15 cellular contexts compared by ENCODE assay signal in the genomic region with DNA sequence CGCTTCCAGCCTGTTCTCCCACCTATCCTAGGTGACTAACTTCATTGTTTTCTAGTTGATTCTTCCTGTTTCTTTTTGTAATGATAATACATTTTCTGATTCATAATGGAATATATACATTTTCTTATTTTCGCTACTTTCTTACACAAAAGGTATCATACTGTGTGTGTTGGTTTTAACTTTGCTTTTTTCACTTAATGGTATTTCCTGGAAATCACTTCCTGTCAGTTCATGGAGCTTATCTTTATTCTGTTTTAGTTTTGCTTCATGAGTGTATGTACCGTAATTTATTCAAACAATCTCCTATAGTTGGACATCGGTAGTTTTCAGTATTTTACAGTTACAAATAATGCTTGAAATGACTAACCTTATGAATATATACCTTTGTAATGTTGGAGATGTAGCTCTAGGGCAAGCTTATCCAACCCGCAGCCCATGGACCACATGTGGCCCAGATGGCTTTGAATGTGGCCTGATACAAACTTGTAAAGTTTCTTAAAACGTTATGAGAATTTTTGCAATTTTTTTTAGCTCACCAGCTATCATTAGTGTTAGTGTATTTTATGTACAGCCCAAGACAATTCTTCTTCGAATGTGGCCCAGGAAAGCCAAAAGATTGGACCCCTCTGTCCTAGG. TPM values are rescaled to one million over a fixed set of nuclear protein-coding genes. Genes with fewer than 3 reads are reported as not detected.
DNase-seq lines count a peak whose midpoint lies in the region; ATAC-seq and TF ChIP-seq lines count a peak whose summit lies in the region.
"Had no signal": no experiment of that assay in that cellular context is flagged by ENCODE, and none has a peak within 500 bp of the region (broad histone marks: within the 10 kb centered on the region; RNA-seq: fewer than 3 reads in every experiment).

No MANE protein-coding gene starts in this region.

- CTCF ChIA-PET in activated CD4-positive, alpha-beta T cell treated with anti-CD3 and anti-CD28 coated beads for 36 hours (lab: Charles Lee) = interaction anchor here (0.6 to 5.4 kb wide), 6 partner anchors 7 to 174 kb away, joined by 3 to 28 read pairs (median 4); a partner anchor contains a TSS
- CTCF ChIA-PET in activated CD8-positive, alpha-beta T cell treated with anti-CD3 and anti-CD28 coated beads for 36 hours (lab: Charles Lee) = interaction anchor here (1.0 to 1.9 kb wide), 3 partner anchors 10 to 338 kb away, joined by 4 to 5 read pairs (median 4); no protein-coding TSS in a partner anchor

- no peak for DNase-seq in activated CD4-positive, alpha-beta T cell treated with anti-CD3 and anti-CD28 coated beads for 36 hours
- no peak for DNase-seq in activated CD4-positive, alpha-beta T cell treated with anti-CD3 and anti-CD28 coated beads, Interleukin-2, amount 50 U/mL, for 48 hours
- DNase-seq in natural killer cell treated with Interleukin-12 subunit alpha and Interleukin-12 subunit beta and Interleukin-15 and Interleukin-18, amount 100 ng/mL, for 72 hours (ENCODE audit: low spot score) = no peak
- DNase-seq in natural killer cell (no peak), DMS153 treated with DMSO at 0.1 percent for 48 hours (lab: John Stamatoyannopoulos, UW; ENCODE audit: unreplicated experiment) (no peak)
- DNase-seq in activated CD8-positive, alpha-beta T cell treated with anti-CD3 and anti-CD28 coated beads for 36 hours = no peak
- DNase-seq: DMS153, Karpas-422, NCI-H1417, NCI-H1930, NCI-H510A treated with DMSO at 0.1 percent for 48 hours, SHP77 treated with DMSO at 0.1 percent for 48 hours had no signal

- peaks cover 14% of the 10 kb centered on the region for H3K4me1 Mint-ChIP-seq in activated CD4-positive, alpha-beta T cell treated with anti-CD3 and anti-CD28 coated beads for 36 hours
- peaks cover 3 to 12% of the 10 kb centered on the region in 2 donors for H3K4me1 Mint-ChIP-seq in natural killer cell treated with Interleukin-12 subunit alpha and Interleukin-12 subunit beta and Interleukin-15 and Interleukin-18, amount 100 ng/mL, for 72 hours (ENCODE audit: low read depth in 2 of 2)
- H3K4me1 Mint-ChIP-seq in natural killer cell = peaks cover 0 to 12% of the 10 kb centered on the region in 2 donors
- H3K4me1 Mint-ChIP-seq in activated CD8-positive, alpha-beta T cell treated with anti-CD3 and anti-CD28 coated beads for 36 hours (ENCODE audit: low read depth) = peaks cover 14% of the 10 kb centered on the region

- peaks cover 52% of the 10 kb centered on the region for H3K36me3 Mint-ChIP-seq in activated CD4-positive, alpha-beta T cell treated with anti-CD3 and anti-CD28 coated beads for 36 hours (ENCODE audit: low read depth)
- peaks cover 6% of the 10 kb centered on the region for H3K36me3 Mint-ChIP-seq in natural killer cell treated with Interleukin-12 subunit alpha and Interleukin-12 subunit beta and Interleukin-15 and Interleukin-18, amount 100 ng/mL, for 72 hours
- H3K36me3 Mint-ChIP-seq in natural killer cell = peaks cover 25% of the 10 kb centered on the region
- H3K36me3 Mint-ChIP-seq in activated CD8-positive, alpha-beta T cell treated with anti-CD3 and anti-CD28 coated beads for 36 hours (ENCODE audit: low read depth) = peaks cover 49% of the 10 kb centered on the region

- POLR2A ChIA-PET in activated CD4-positive, alpha-beta T cell treated with anti-CD3 and anti-CD28 coated beads for 36 hours (lab: Charles Lee) = no interaction called here
- POLR2A ChIA-PET in activated CD8-positive, alpha-beta T cell treated with anti-CD3 and anti-CD28 coated beads for 36 hours (lab: Charles Lee) = no interaction called here

- peak; percentile 53 for ATAC-seq in activated CD4-positive, alpha-beta T cell treated with anti-CD3 and anti-CD28 coated beads for 36 hours
- no peak for ATAC-seq in natural killer cell treated with Interleukin-12 subunit alpha and Interleukin-12 subunit beta and Interleukin-15 and Interleukin-18, amount 100 ng/mL, for 72 hours
- ATAC-seq in natural killer cell = no peak
- ATAC-seq in activated CD8-positive, alpha-beta T cell treated with anti-CD3 and anti-CD28 coated beads for 36 hours = peak; percentile 61
- ATAC-seq in esophagus mucosa = no peak
- no peak for ATAC-seq in GM21423 (IDR thresholded peaks at IDR 0.05; ENCODE audit: unreplicated experiment)
- ATAC-seq: GM12878 had no signal

- no peak for TF ChIP-seq CTCF in natural killer cell (IDR thresholded peaks at IDR 0.05)
- no peak for TF ChIP-seq CTCF in activated CD8-positive, alpha-beta T cell treated with anti-CD3 and anti-CD28 coated beads for 36 hours (IDR thresholded peaks at IDR 0.05)

- H3K27ac Mint-ChIP-seq in activated CD4-positive, alpha-beta T cell treated with anti-CD3 and anti-CD28 coated beads for 36 hours = no peak overlapping the region
- H3K27ac Mint-ChIP-seq in natural killer cell treated with Interleukin-12 subunit alpha and Interleukin-12 subunit beta and Interleukin-15 and Interleukin-18, amount 100 ng/mL, for 72 hours = no peak overlapping the region
- H3K27ac Mint-ChIP-seq in natural killer cell = no peak overlapping the region
- H3K27ac Mint-ChIP-seq in activated CD8-positive, alpha-beta T cell treated with anti-CD3 and anti-CD28 coated beads for 36 hours = peak overlapping the region; percentile 21

- H3K9me3 Mint-ChIP-seq in activated CD4-positive, alpha-beta T cell treated with anti-CD3 and anti-CD28 coated beads for 36 hours (ENCODE audit: low read depth) = no peaks in the 10 kb centered on the region
- H3K9me3 Mint-ChIP-seq in natural killer cell treated with Interleukin-12 subunit alpha and Interleukin-12 subunit beta and Interleukin-15 and Interleukin-18, amount 100 ng/mL, for 72 hours = no peaks in the 10 kb centered on the region
- H3K9me3 Mint-ChIP-seq in natural killer cell = no peaks in the 10 kb centered on the region
- no peaks in the 10 kb centered on the region for H3K9me3 Mint-ChIP-seq in activated CD8-positive, alpha-beta T cell treated with anti-CD3 and anti-CD28 coated beads for 36 hours

- intact Hi-C loops in activated CD4-positive, alpha-beta T cell treated with anti-CD3 and anti-CD28 coated beads for 36 hours (cut with DNase I, micrococcal nuclease) = no loop called here
- intact Hi-C loops in natural killer cell (cut with micrococcal nuclease) = no loop called here
- intact Hi-C loops in activated CD8-positive, alpha-beta T cell treated with anti-CD3 and anti-CD28 coated beads for 36 hours (cut with micrococcal nuclease) = no loop called here

- no peak overlapping the region for H3K4me3 Mint-ChIP-seq in activated CD4-positive, alpha-beta T cell treated with anti-CD3 and anti-CD28 coated beads for 36 hours
- peak overlapping the region; percentile 19 for H3K4me3 Mint-ChIP-seq in natural killer cell treated with Interleukin-12 subunit alpha and Interleukin-12 subunit beta and Interleukin-15 and Interleukin-18, amount 100 ng/mL, for 72 hours
- H3K4me3 Mint-ChIP-seq in natural killer cell = no peak overlapping the region
- H3K4me3 Mint-ChIP-seq in activated CD8-positive, alpha-beta T cell treated with anti-CD3 and anti-CD28 coated beads for 36 hours = no peak overlapping the region

- H3K27me3 Mint-ChIP-seq in activated CD4-positive, alpha-beta T cell treated with anti-CD3 and anti-CD28 coated beads for 36 hours = no peaks in the 10 kb centered on the region
- H3K27me3 Mint-ChIP-seq in natural killer cell treated with Interleukin-12 subunit alpha and Interleukin-12 subunit beta and Interleukin-15 and Interleukin-18, amount 100 ng/mL, for 72 hours = no peaks in the 10 kb centered on the region
- H3K27me3 Mint-ChIP-seq in natural killer cell (ENCODE audit: low read depth in 2 of 2) = no peaks in the 10 kb centered on the region
- H3K27me3 Mint-ChIP-seq in activated CD8-positive, alpha-beta T cell treated with anti-CD3 and anti-CD28 coated beads for 36 hours = no peaks in the 10 kb centered on the region

RNA-seq across cellular contexts. Expression of a gene that starts 16.5 kb away (rescaled TPM):
- 10 to 100 TPM; 33.4 to 40.5 TPM for total RNA-seq in activated CD4-positive, alpha-beta T cell treated with anti-CD3 and anti-CD28 coated beads for 36 hours
- 10 to 100 TPM; 23.7 to 47.2 TPM for total RNA-seq in natural killer cell treated with Interleukin-12 subunit alpha and Interleukin-12 subunit beta and Interleukin-15 and Interleukin-18, amount 100 ng/mL, for 72 hours
- total RNA-seq in natural killer cell (10 to 100 TPM; 12.2 to 16.6 (median 12.7) TPM), esophagus mucosa (11.0 TPM)
- 10 to 100 TPM; 41.5 to 49.1 TPM for total RNA-seq in activated CD8-positive, alpha-beta T cell treated with anti-CD3 and anti-CD28 coated beads for 36 hours

RNA-seq across cellular contexts. Expression of a gene that starts 46.3 kb away (rescaled TPM):
- 1 to 10 TPM; 5.4 to 8.1 TPM for total RNA-seq in activated CD4-positive, alpha-beta T cell treated with anti-CD3 and anti-CD28 coated beads for 36 hours
- 10 to 100 TPM in 1 of 2 donors, 1 to 10 TPM in 1; 8.1 to 12.4 TPM for total RNA-seq in natural killer cell treated with Interleukin-12 subunit alpha and Interleukin-12 subunit beta and Interleukin-15 and Interleukin-18, amount 100 ng/mL, for 72 hours
- total RNA-seq in natural killer cell (10 to 100 TPM in 2 of 3 donors, 1 to 10 TPM in 1; 9.7 to 10.5 (median 10.3) TPM), esophagus mucosa (11.3 TPM)
- total RNA-seq in activated CD8-positive, alpha-beta T cell treated with anti-CD3 and anti-CD28 coated beads for 36 hours = 1 to 10 TPM; 8.5 to 8.6 TPM

Comparison
In these comparisons a context has a peak if more than half of its experiments do, and no peak if none do; other contexts are left out.
1. ATAC-seq: peak in activated CD4-positive, alpha-beta T cell treated with anti-CD3 and anti-CD28 coated beads for 36 hours (single experiment) and activated CD8-positive, alpha-beta T cell treated with anti-CD3 and anti-CD28 coated beads for 36 hours (single experiment); none in natural killer cell treated with Interleukin-12 subunit alpha and Interleukin-12 subunit beta and Interleukin-15 and Interleukin-18, amount 100 ng/mL, for 72 hours (0 of 2), natural killer cell (0 of 3), esophagus mucosa (single experiment) and GM21423 (single experiment).